ENCODE assay signal across 8 cellular contexts in the genomic region with DNA sequence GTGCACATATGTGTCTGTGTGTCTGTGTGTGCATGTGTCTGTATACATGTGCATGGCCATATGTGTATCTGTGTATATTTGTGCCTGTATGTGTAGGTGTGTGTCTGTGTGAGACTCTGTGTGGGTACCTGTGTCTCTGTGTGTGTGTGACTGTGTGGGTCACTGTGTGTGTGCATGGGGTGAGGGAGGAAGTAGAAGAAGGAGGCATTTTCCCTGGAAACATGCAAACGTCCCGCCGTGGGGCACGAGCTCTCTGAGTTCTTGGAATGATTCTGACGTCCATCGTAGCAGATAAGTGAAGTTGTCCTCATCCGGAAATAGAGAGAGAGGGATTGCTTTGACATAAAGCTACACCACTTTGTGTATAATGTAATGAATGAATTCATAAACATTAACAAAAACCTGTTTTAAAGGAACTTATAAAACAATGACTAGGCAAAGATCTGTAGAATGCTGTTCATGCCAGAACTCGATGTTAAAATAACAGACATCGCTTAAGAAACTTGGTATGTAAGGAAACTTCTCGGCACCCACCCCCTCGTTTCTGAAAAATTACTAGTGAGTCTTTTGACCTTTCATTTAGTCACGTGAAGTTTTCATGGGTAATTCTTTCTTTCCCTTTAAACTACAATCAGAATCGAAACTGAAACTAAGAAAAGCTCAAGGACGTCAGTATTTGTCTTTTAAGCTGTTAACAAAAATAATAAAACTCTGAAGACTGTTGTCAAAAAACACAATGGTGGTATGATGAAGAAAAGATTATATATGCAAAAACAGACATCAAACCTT. TPM values are rescaled to one million over a fixed set of nuclear protein-coding genes. Genes with fewer than 3 reads are reported as not detected.
DNase-seq lines count a peak whose midpoint lies in the region; ATAC-seq and TF ChIP-seq lines count a peak whose summit lies in the region.

No MANE protein-coding gene starts in this region.

- no peak for TF ChIP-seq CTCF in VCaP (conservative IDR thresholded peaks at IDR 0.05)

- H3K9me3 Mint-ChIP-seq in natural killer cell treated with Interleukin-12 subunit alpha and Interleukin-12 subunit beta and Interleukin-15 and Interleukin-18, amount 100 ng/mL, for 72 hours: no peaks in the 10 kb centered on the region

- H3K4me3 ChIP-seq in HAP-1: peak overlapping the region; percentile 9; the same call in 1 of the 2 replicates

- H3K27me3 Mint-ChIP-seq in natural killer cell treated with Interleukin-12 subunit alpha and Interleukin-12 subunit beta and Interleukin-15 and Interleukin-18, amount 100 ng/mL, for 72 hours: no peaks in the 10 kb centered on the region

- no peaks in the 10 kb centered on the region for H3K36me3 ChIP-seq in HAP-1 (replicated peaks)

- peak overlapping the region; percentile 93 to 94 for H3K27ac Mint-ChIP-seq in natural killer cell treated with Interleukin-12 subunit alpha and Interleukin-12 subunit beta and Interleukin-15 and Interleukin-18, amount 100 ng/mL, for 72 hours

- in situ Hi-C loops in HAP-1 (cut with MboI; ENCODE audit: low sequenced_read_pairs): no loop called here

- DNase-seq in AML-193 (lab: John Stamatoyannopoulos, UW) (peak; percentile 3 to 18), HAP-1 (ENCODE audit: low spot score in 2 of 2) (peak in 1 of 2 experiments; percentile 28), epidermal melanocyte (ENCODE audit: insufficient read length, low spot score) (peak; percentile 74), NCI-H1417 treated with DMSO at 0.1 percent for 48 hours (lab: John Stamatoyannopoulos, UW) (no peak), GOT3 (lab: John Stamatoyannopoulos, UW) (no peak)
- no peak for DNase-seq in natural killer cell treated with Interleukin-12 subunit alpha and Interleukin-12 subunit beta and Interleukin-15 and Interleukin-18, amount 100 ng/mL, for 72 hours (ENCODE audit: low spot score)

- no peaks in the 10 kb centered on the region for H3K36me3 Mint-ChIP-seq in natural killer cell treated with Interleukin-12 subunit alpha and Interleukin-12 subunit beta and Interleukin-15 and Interleukin-18, amount 100 ng/mL, for 72 hours

- no peaks in the 10 kb centered on the region for H3K27me3 ChIP-seq in HAP-1 (ENCODE audit: low read depth)

- no peaks in the 10 kb centered on the region for H3K9me3 ChIP-seq in HAP-1

- peaks cover 34% of the 10 kb centered on the region in 2 donors for H3K4me1 Mint-ChIP-seq in natural killer cell treated with Interleukin-12 subunit alpha and Interleukin-12 subunit beta and Interleukin-15 and Interleukin-18, amount 100 ng/mL, for 72 hours (ENCODE audit: low read depth in 2 of 2)

- peaks cover 8% of the 10 kb centered on the region for H3K4me1 ChIP-seq in HAP-1

- peak overlapping the region; percentile 64 for H3K27ac ChIP-seq in VCaP

- peak; percentile 56 to 64 for ATAC-seq in natural killer cell treated with Interleukin-12 subunit alpha and Interleukin-12 subunit beta and Interleukin-15 and Interleukin-18, amount 100 ng/mL, for 72 hours
- ATAC-seq in GM21737 (IDR thresholded peaks at IDR 0.05; ENCODE audit: unreplicated experiment): no peak

- peak overlapping the region; percentile 90 for H3K4me3 Mint-ChIP-seq in natural killer cell treated with Interleukin-12 subunit alpha and Interleukin-12 subunit beta and Interleukin-15 and Interleukin-18, amount 100 ng/mL, for 72 hours

RNA-seq across cellular contexts. Expression of a gene that starts 43.6 kb away (rescaled TPM):
- total RNA-seq in natural killer cell treated with Interleukin-12 subunit alpha and Interleukin-12 subunit beta and Interleukin-15 and Interleukin-18, amount 100 ng/mL, for 72 hours: 100 to 1,000 TPM; 225 to 236 TPM

Comparison
In these comparisons a context has a peak if more than half of its experiments do, and no peak if none do; other contexts are left out.
1. DNase-seq: peak in AML-193 (2 of 2) and epidermal melanocyte (single experiment); none in natural killer cell treated with Interleukin-12 subunit alpha and Interleukin-12 subunit beta and Interleukin-15 and Interleukin-18, amount 100 ng/mL, for 72 hours (single experiment), NCI-H1417 treated with DMSO at 0.1 percent for 48 hours (single experiment) and GOT3 (single experiment).